ENCODE assay signal across 8 cellular contexts in genomic region chr19:1038995-1039645, GRCh38. TPM values are rescaled to one million over a fixed set of nuclear protein-coding genes. Genes with fewer than 3 reads are reported as not detected.
DNase-seq lines count a peak whose midpoint lies in the region; ATAC-seq and TF ChIP-seq lines count a peak whose summit lies in the region.

No MANE protein-coding gene starts in this region.

- in situ Hi-C loops in mammary epithelial cell (cut with MboI; ENCODE audit: low sequenced_read_pairs in 2 of 2): no loop called here

- peak overlapping the region; percentile 75 for H3K27ac ChIP-seq in CD4-positive, alpha-beta memory T cell (ENCODE audit: low read depth, low read length)
- H3K27ac ChIP-seq in KOPT-K1 (ENCODE audit: low read depth, low read length, poor library complexity, severe bottlenecking): peak overlapping the region; percentile 89
- no peak overlapping the region for H3K27ac ChIP-seq in mammary epithelial cell (ENCODE audit: insufficient read depth, low read depth, low read length)

- H3K4me3 ChIP-seq in CD4-positive, alpha-beta memory T cell (ENCODE audit: low read length in 2 of 2): peak overlapping the region; percentile 36 to 42
- no peak overlapping the region for H3K4me3 ChIP-seq in mammary epithelial cell (replicated peaks in 1 of 3; ENCODE audit: insufficient read depth in 1 of 3, low read depth in 2 of 3, low read length in 3 of 3)

- intact Hi-C loops in CD4-positive, alpha-beta memory T cell (cut with micrococcal nuclease): loop anchor here (5.0 kb wide), 1 partner anchor 57 kb away; the partner anchor contains the start of gene WDR18
- intact Hi-C loops in mammary epithelial cell (cut with micrococcal nuclease) (no loop called here), natural killer cell (cut with micrococcal nuclease) (no loop called here)

- TF ChIP-seq CTCF in mammary epithelial cell (conservative IDR thresholded peaks at IDR 0.05 in 1 of 2, IDR thresholded peaks at IDR 0.05 in 1 of 2; ENCODE audit: extremely low read depth in 1 of 2, insufficient read depth in 1 of 2, low read depth in 1 of 2, low read length in 2 of 2) (no peak), natural killer cell (IDR thresholded peaks at IDR 0.05) (no peak)

- H3K4me1 Mint-ChIP-seq in CD4-positive, alpha-beta memory T cell: peaks cover 27 to 69% (median 48%) of the 10 kb centered on the region in 4 donors
- H3K4me1 Mint-ChIP-seq in natural killer cell: peaks cover 39 to 53% of the 10 kb centered on the region in 2 donors

- WGBS in mammary epithelial cell (ENCODE audit: low coverage, missing lambda C conversion rate): 49% methylated on average over 19 of the region's 22 CpGs

- peaks cover 21 to 46% of the 10 kb centered on the region in 2 donors for H3K36me3 Mint-ChIP-seq in CD4-positive, alpha-beta memory T cell
- H3K36me3 Mint-ChIP-seq in natural killer cell: no peaks in the 10 kb centered on the region

- H2AFZ ChIP-seq in mammary epithelial cell (ENCODE audit: low read depth, low read length): no peak overlapping the region

- H3K9me3 Mint-ChIP-seq in CD4-positive, alpha-beta memory T cell: peaks cover 0 to 6% (median 0%) of the 10 kb centered on the region in 8 donors
- H3K9me3 Mint-ChIP-seq in natural killer cell: no peaks in the 10 kb centered on the region

- H3K36me3 ChIP-seq in CD4-positive, alpha-beta memory T cell (ENCODE audit: insufficient read depth, low read length): peaks cover 27% of the 10 kb centered on the region
- H3K36me3 ChIP-seq in KOPT-K1 (ENCODE audit: insufficient read depth, low read length) (no peaks in the 10 kb centered on the region; the same call in 1 of the 2 replicates), mammary epithelial cell (ENCODE audit: insufficient read depth, low read length) (peaks cover 13% of the 10 kb centered on the region)

- peaks cover 54% of the 10 kb centered on the region for H3K4me1 ChIP-seq in CD4-positive, alpha-beta memory T cell (ENCODE audit: insufficient read depth, low read length)
- peaks cover 28% of the 10 kb centered on the region for H3K4me1 ChIP-seq in mammary epithelial cell (ENCODE audit: insufficient read depth, low read length)

- no peak overlapping the region for H3K9ac ChIP-seq in mammary epithelial cell (ENCODE audit: insufficient read depth, low read length)

- POLR2A ChIA-PET in CD4-positive, alpha-beta memory T cell (lab: Charles Lee; ENCODE audit: partially characterized antibody): interaction anchor here (1.1 to 57.1 kb wide), 21 partner anchors 9 to 428 kb away, joined by 3 to 3893 read pairs (median 6); partner anchors contain the start of genes ARHGAP45, CIRBP, CNN2 and FAM174C

- no peak for ATAC-seq in natural killer cell
- no peak for ATAC-seq in HG02759 (IDR thresholded peaks at IDR 0.05; ENCODE audit: unreplicated experiment)

- peak overlapping the region; percentile 91 to 97 (median 94) for H3K27ac Mint-ChIP-seq in CD4-positive, alpha-beta memory T cell
- H3K27ac Mint-ChIP-seq in natural killer cell: peak overlapping the region; percentile 85 to 92

- peak overlapping the region in 7 of 8 donors; percentile 95 to 100 (median 98) for H3K4me3 Mint-ChIP-seq in CD4-positive, alpha-beta memory T cell
- H3K4me3 Mint-ChIP-seq in natural killer cell: peak overlapping the region; percentile 98

- dilution Hi-C loops in mammary epithelial cell (cut with HindIII; ENCODE audit: low sequenced_read_pairs): no loop called here

- H4K20me1 ChIP-seq in mammary epithelial cell (ENCODE audit: insufficient read depth, low read length): no peaks in the 10 kb centered on the region

- H3K27me3 Mint-ChIP-seq in CD4-positive, alpha-beta memory T cell: no peaks in the 10 kb centered on the region
- no peaks in the 10 kb centered on the region for H3K27me3 Mint-ChIP-seq in natural killer cell (ENCODE audit: low read depth in 2 of 2)

- CTCF ChIA-PET in CD4-positive, alpha-beta memory T cell (lab: Charles Lee; ENCODE audit: partially characterized antibody): interaction anchor here (0.7 to 4.7 kb wide), 6 partner anchors 10 to 47 kb away, joined by 3 to 31 read pairs (median 4); partner anchors contain the start of gene ARHGAP45
- CTCF ChIA-PET in mammary epithelial cell (lab: Charles Lee; ENCODE audit: low non-redundant PET): interaction anchor here (0.7 kb wide), 1 partner anchor 227 kb away, joined by 3 read pairs; no protein-coding TSS in a partner anchor

- peaks cover 14% of the 10 kb centered on the region for H3K79me2 ChIP-seq in mammary epithelial cell (ENCODE audit: insufficient read depth, low read length)

- no peaks in the 10 kb centered on the region for H3K27me3 ChIP-seq in CD4-positive, alpha-beta memory T cell (ENCODE audit: insufficient read depth, low read length)
- H3K27me3 ChIP-seq in mammary epithelial cell (ENCODE audit: insufficient read depth, low read length): no peaks in the 10 kb centered on the region

- DNase-seq in CD4-positive, alpha-beta memory T cell: peak in 2 of 5 donors; percentile 17 to 29
- no peak for DNase-seq in mammary epithelial cell
- no peak for DNase-seq in natural killer cell
- no peak for DNase-seq in SIG-M5 (lab: John Stamatoyannopoulos, UW)
- no peak for DNase-seq in NCI-H526 treated with DMSO at 0.1 percent for 48 hours (lab: John Stamatoyannopoulos, UW)
- DNase-seq in NCI-H82 (lab: John Stamatoyannopoulos, UW): no peak

- no TSS peak for BruUV-seq in mammary epithelial cell (replicated peaks; lab: Mats Ljungman, UMichigan)

- no peaks in the 10 kb centered on the region for H3K9me3 ChIP-seq in CD4-positive, alpha-beta memory T cell (ENCODE audit: control insufficient read depth in 1 of 2, low read length in 2 of 2)
- no peaks in the 10 kb centered on the region for H3K9me3 ChIP-seq in KOPT-K1 (ENCODE audit: insufficient read depth, low read length, poor library complexity, severe bottlenecking)
- H3K9me3 ChIP-seq in mammary epithelial cell (replicated peaks; ENCODE audit: insufficient read depth, low read length): no peaks in the 10 kb centered on the region

- peak overlapping the region; percentile 55 for H3K4me2 ChIP-seq in mammary epithelial cell (ENCODE audit: insufficient read depth, low read depth, low read length)

RNA-seq across cellular contexts. Expression of gene ABCA7, which starts 0.8 kb away (rescaled TPM):
- 100 to 1,000 TPM; 313 to 319 TPM for total RNA-seq in CD4-positive, alpha-beta memory T cell
- polyA plus RNA-seq in CD4-positive, alpha-beta memory T cell: 10 to 100 TPM; 10.7 to 11.2 TPM
- total RNA-seq in mammary epithelial cell (10 to 100 TPM; 14.3 to 28.4 TPM), natural killer cell (100 to 1,000 TPM in 2 of 3 donors, 10 to 100 TPM in 1; 73.3 to 149 (median 121) TPM)
- 7.4 TPM for polyA plus RNA-seq in mammary epithelial cell
- 21.8 TPM for polyA minus RNA-seq in mammary epithelial cell

RNA-seq across cellular contexts. Expression of gene CNN2, which starts 12.7 kb away (rescaled TPM):
- 100 to 1,000 TPM; 263 to 266 TPM for total RNA-seq in CD4-positive, alpha-beta memory T cell
- 100 to 1,000 TPM; 444 to 632 TPM for polyA plus RNA-seq in CD4-positive, alpha-beta memory T cell
- total RNA-seq in mammary epithelial cell (100 to 1,000 TPM; 420 to 485 TPM), natural killer cell (100 to 1,000 TPM; 163 to 276 (median 179) TPM)
- 287 TPM for polyA plus RNA-seq in mammary epithelial cell
- polyA minus RNA-seq in mammary epithelial cell: 688 TPM

RNA-seq across cellular contexts. Expression of gene RNU6-2, which starts 17.8 kb away (rescaled TPM):
- not detected for total RNA-seq in CD4-positive, alpha-beta memory T cell
- not detected for polyA plus RNA-seq in CD4-positive, alpha-beta memory T cell
- total RNA-seq in mammary epithelial cell (not detected), natural killer cell (not detected)
- not detected for polyA plus RNA-seq in mammary epithelial cell
- polyA minus RNA-seq in mammary epithelial cell: not detected

RNA-seq across cellular contexts. Expression of gene TMEM259, which starts 18.2 kb away (rescaled TPM):
- total RNA-seq in CD4-positive, alpha-beta memory T cell: 100 to 1,000 TPM; 315 to 329 TPM
- polyA plus RNA-seq in CD4-positive, alpha-beta memory T cell: 10 to 100 TPM; 40.5 to 75.9 TPM
- 100 to 1,000 TPM; 104 to 152 TPM for total RNA-seq in mammary epithelial cell
- polyA plus RNA-seq in mammary epithelial cell: 122 TPM
- polyA minus RNA-seq in mammary epithelial cell: 81.8 TPM
- 100 to 1,000 TPM; 310 to 354 (median 317) TPM for total RNA-seq in natural killer cell

RNA-seq across cellular contexts. Expression of gene ARHGAP45, which starts 27.8 kb away (rescaled TPM):
- 100 to 1,000 TPM; 834 to 836 TPM for total RNA-seq in CD4-positive, alpha-beta memory T cell
- 100 to 1,000 TPM; 222 to 501 TPM for polyA plus RNA-seq in CD4-positive, alpha-beta memory T cell
- total RNA-seq in mammary epithelial cell (1 to 10 TPM in 1 of 2 donors, under 1 TPM in 1; 0.94 to 6.0 TPM), natural killer cell (100 to 1,000 TPM; 535 to 601 (median 560) TPM)
- polyA plus RNA-seq in mammary epithelial cell: 1.3 TPM
- 0.10 TPM for polyA minus RNA-seq in mammary epithelial cell

Comparison
In these comparisons a context has a peak if more than half of its experiments do, and no peak if none do; other contexts are left out.
1. H3K4me3 ChIP-seq: peak in CD4-positive, alpha-beta memory T cell (2 of 2); none in mammary epithelial cell (0 of 3).